In genomic region chr20:47784256-47784598, GRCh38 we compare ENCODE assay signal across 10 cellular contexts. TPM values are rescaled to one million over a fixed set of nuclear protein-coding genes. Genes with fewer than 3 reads are reported as not detected.
DNase-seq lines count a peak whose midpoint lies in the region; ATAC-seq, FAIRE-seq and TF ChIP-seq lines count a peak whose summit lies in the region.
"Had no signal": no experiment of that assay in that cellular context is flagged by ENCODE, and none has a peak within 500 bp of the region (broad histone marks: within the 10 kb centered on the region; RNA-seq: fewer than 3 reads in every experiment).

No MANE protein-coding gene starts in this region.

- no peak for DNase-seq in activated CD4-positive, alpha-beta memory T cell treated with anti-CD3 and anti-CD28 coated beads, Interleukin-2, amount 10 ng/mL, durations not matched to agents 7 days and 5 days
- DNase-seq in activated CD4-positive, alpha-beta memory T cell treated with anti-CD3 and anti-CD28 coated beads for 36 hours: no peak
- DNase-seq in K562 (ENCODE audit: extremely low read depth in 1 of 4, low spot score in 3 of 4) (no peak), dermis blood vessel endothelial cell (no peak), thyroid gland (no peak)
- DNase-seq in stimulated activated CD4-positive, alpha-beta T cell treated with anti-CD3 and anti-CD28 coated beads, Interleukin-12 subunit alpha, Interleukin-12 subunit beta, amount 100 ng/mL, for 4 hours: no peak
- DNase-seq: CD4-positive, CD25-positive, alpha-beta regulatory T cell had no signal

- TF ChIP-seq POLR2A in K562 (conservative IDR thresholded peaks at IDR 0.05) (no peak), thyroid gland (IDR thresholded peaks at IDR 0.05) (no peak)

- H3K27ac Mint-ChIP-seq in activated CD4-positive, alpha-beta memory T cell treated with anti-CD3 and anti-CD28 coated beads, Interleukin-2, amount 10 ng/mL, durations not matched to agents 7 days and 5 days: no peak overlapping the region
- no peak overlapping the region for H3K27ac Mint-ChIP-seq in activated CD4-positive, alpha-beta memory T cell treated with anti-CD3 and anti-CD28 coated beads for 36 hours
- H3K27ac Mint-ChIP-seq: CD4-positive, CD25-positive, alpha-beta regulatory T cell had no signal

- CTCF ChIA-PET in activated CD4-positive, alpha-beta memory T cell treated with anti-CD3 and anti-CD28 coated beads, Interleukin-2, amount 10 ng/mL, durations not matched to agents 7 days and 5 days (lab: Charles Lee): interaction anchor here (0.8 kb wide), 1 partner anchor 120 kb away, joined by 3 read pairs; no protein-coding TSS in a partner anchor
- CTCF ChIA-PET in activated CD4-positive, alpha-beta memory T cell treated with anti-CD3 and anti-CD28 coated beads for 36 hours (lab: Charles Lee): no interaction called here
- CTCF ChIA-PET in K562 (lab: Yijun Ruan, JAX; ENCODE audit: low intra/inter-chr PET ratio): interaction anchor here (0.7 kb wide), 1 partner anchor 404 kb away, joined by 3 read pairs; no protein-coding TSS in a partner anchor

- in situ Hi-C loops in K562 (cut with MboI): no loop called here

- intact Hi-C loops in activated CD4-positive, alpha-beta memory T cell treated with anti-CD3 and anti-CD28 coated beads for 36 hours (cut with micrococcal nuclease): no loop called here
- intact Hi-C loops in K562 (cut with micrococcal nuclease) (no loop called here), thyroid gland (cut with DNase I) (loop anchor here (10.0 kb wide), 1 partner anchor 841 kb away; no protein-coding TSS in a partner anchor)

- TF ChIP-seq RAD21 in K562 (CRISPR knock-in tag; conservative IDR thresholded peaks at IDR 0.05 in 1 of 2, IDR thresholded peaks at IDR 0.05 in 1 of 2) (no peak), liver (IDR thresholded peaks at IDR 0.05) (no peak)

- FAIRE-seq in K562 (lab: Jason Lieb, UNC): no peak
- FAIRE-seq: frontal cortex had no signal

- H3K27ac ChIP-seq in K562 (ENCODE audit: extremely low read depth, low read depth, low read length): no peak overlapping the region
- H3K27ac ChIP-seq in liver (ENCODE audit: low read depth in 1 of 2, low read length in 2 of 2): peak overlapping the region in 1 of 2 donors; percentile 70
- no peak overlapping the region for H3K27ac ChIP-seq in subcutaneous abdominal adipose tissue (ENCODE audit: low read depth, low read length)
- H3K27ac ChIP-seq in thyroid gland: peak overlapping the region in 1 of 3 donors; percentile 61

- no peaks in the 10 kb centered on the region for H3K79me2 ChIP-seq in K562 (ENCODE audit: control insufficient read depth, insufficient read depth, low read length)

- no peaks in the 10 kb centered on the region for H3K9me1 ChIP-seq in K562 (ENCODE audit: control insufficient read depth, insufficient read depth, low read length)

- no peak overlapping the region for H3K4me2 ChIP-seq in K562 (ENCODE audit: insufficient read depth, low read length)

- H3K36me3 ChIP-seq in K562 (ENCODE audit: control insufficient read depth, insufficient read depth, low read length) (no peaks in the 10 kb centered on the region), liver (ENCODE audit: control insufficient read depth in 4 of 4, insufficient read depth in 3 of 4, low read depth in 1 of 4, low read length in 3 of 4) (no peaks in the 10 kb centered on the region), subcutaneous abdominal adipose tissue (ENCODE audit: control insufficient read depth in 5 of 5, insufficient read depth in 5 of 5, low read length in 5 of 5) (no peaks in the 10 kb centered on the region), thyroid gland (no peaks in the 10 kb centered on the region)

- H3K9ac ChIP-seq in K562 (ENCODE audit: insufficient read depth in 1 of 2, low read depth in 2 of 2, low read length in 2 of 2) (no peak overlapping the region), liver (ENCODE audit: low read depth in 1 of 2, low read length in 2 of 2) (peak overlapping the region; percentile 28 to 37), subcutaneous abdominal adipose tissue (ENCODE audit: low read length in 5 of 5) (peak overlapping the region in 2 of 5 donors; percentile 6 to 56)

- H3K27me3 Mint-ChIP-seq in activated CD4-positive, alpha-beta memory T cell treated with anti-CD3 and anti-CD28 coated beads, Interleukin-2, amount 10 ng/mL, durations not matched to agents 7 days and 5 days: peaks cover 59% of the 10 kb centered on the region
- peaks cover 49% of the 10 kb centered on the region for H3K27me3 Mint-ChIP-seq in activated CD4-positive, alpha-beta memory T cell treated with anti-CD3 and anti-CD28 coated beads for 36 hours

- H3K4me3 ChIP-seq in K562 (no peak overlapping the region), liver (ENCODE audit: low read depth in 1 of 3, low read length in 3 of 3) (peak overlapping the region; percentile 41 to 74 (median 72)), subcutaneous abdominal adipose tissue (ENCODE audit: low read depth in 1 of 5, low read length in 5 of 5) (peak overlapping the region in 4 of 5 donors; percentile 57 to 69 (median 66)), thyroid gland (replicated peaks in 1 of 3) (peak overlapping the region in 1 of 3 donors; percentile 45)

- TF ChIP-seq CTCF in K562 (IDR thresholded peaks at IDR 0.05 in 2 of 3, conservative IDR thresholded peaks at IDR 0.05 in 1 of 3; ENCODE audit: insufficient read depth in 2 of 3, low read depth in 1 of 3, low read length in 3 of 3): no peak
- TF ChIP-seq CTCF in liver (IDR thresholded peaks at IDR 0.05; ENCODE audit: low read depth, low read length, missing input control): no peak
- no peak for TF ChIP-seq CTCF in thyroid gland (IDR thresholded peaks at IDR 0.05)

- BruUV-seq in K562 (replicated peaks; lab: Mats Ljungman, UMichigan): no TSS peak

- no peaks in the 10 kb centered on the region for H4K20me1 ChIP-seq in K562 (replicated peaks; ENCODE audit: control insufficient read depth, insufficient read depth, low read length)

- H3K27me3 ChIP-seq in K562 (ENCODE audit: control insufficient read depth in 2 of 2, insufficient read depth in 2 of 2, low read length in 2 of 2) (peaks cover 17 to 52% of the 10 kb centered on the region in 2 experiments), liver (ENCODE audit: control insufficient read depth in 4 of 4, insufficient read depth in 4 of 4, low read length in 3 of 4) (no peaks in the 10 kb centered on the region), subcutaneous abdominal adipose tissue (ENCODE audit: control insufficient read depth in 5 of 5, insufficient read depth in 4 of 5, low read length in 5 of 5) (peaks cover 6 to 36% (median 25%) of the 10 kb centered on the region in 5 donors), thyroid gland (no peaks in the 10 kb centered on the region)

- no peaks in the 10 kb centered on the region for H3K9me3 ChIP-seq in K562 (replicated peaks; ENCODE audit: control insufficient read depth, insufficient read depth, low read depth, low read length)
- H3K9me3 ChIP-seq in liver (ENCODE audit: control insufficient read depth in 4 of 4, low read length in 3 of 4): no peaks in the 10 kb centered on the region
- H3K9me3 ChIP-seq in subcutaneous abdominal adipose tissue (ENCODE audit: control insufficient read depth in 5 of 5, low read length in 5 of 5): no peaks in the 10 kb centered on the region
- no peaks in the 10 kb centered on the region for H3K9me3 ChIP-seq in thyroid gland

- peaks cover 0 to 7% of the 10 kb centered on the region in 2 experiments; a peak in 1 of 5 replicates for H3K4me1 ChIP-seq in K562 (replicated peaks in 1 of 2; ENCODE audit: control insufficient read depth in 2 of 2, insufficient read depth in 2 of 2, low read length in 2 of 2)
- H3K4me1 ChIP-seq in liver (ENCODE audit: control insufficient read depth in 4 of 4, insufficient read depth in 4 of 4, low read length in 3 of 4): peaks cover 0 to 43% (median 28%) of the 10 kb centered on the region in 4 donors
- peaks cover 0 to 39% (median 22%) of the 10 kb centered on the region in 5 donors for H3K4me1 ChIP-seq in subcutaneous abdominal adipose tissue (ENCODE audit: control insufficient read depth in 5 of 5, insufficient read depth in 5 of 5, low read length in 5 of 5)
- H3K4me1 ChIP-seq in thyroid gland: peaks cover 8 to 30% of the 10 kb centered on the region in 2 donors

- peaks cover 3% of the 10 kb centered on the region for H3K36me3 Mint-ChIP-seq in activated CD4-positive, alpha-beta memory T cell treated with anti-CD3 and anti-CD28 coated beads, Interleukin-2, amount 10 ng/mL, durations not matched to agents 7 days and 5 days (ENCODE audit: low read depth)
- no peaks in the 10 kb centered on the region for H3K36me3 Mint-ChIP-seq in activated CD4-positive, alpha-beta memory T cell treated with anti-CD3 and anti-CD28 coated beads for 36 hours
- H3K36me3 Mint-ChIP-seq: CD4-positive, CD25-positive, alpha-beta regulatory T cell had no signal

- peaks cover 15% of the 10 kb centered on the region for H3K4me1 Mint-ChIP-seq in activated CD4-positive, alpha-beta memory T cell treated with anti-CD3 and anti-CD28 coated beads, Interleukin-2, amount 10 ng/mL, durations not matched to agents 7 days and 5 days
- H3K4me1 Mint-ChIP-seq in activated CD4-positive, alpha-beta memory T cell treated with anti-CD3 and anti-CD28 coated beads for 36 hours (ENCODE audit: low read depth): peaks cover 11% of the 10 kb centered on the region

- no peak overlapping the region for H2AFZ ChIP-seq in K562 (ENCODE audit: low read depth, low read length)

- ATAC-seq in K562: no peak

- no peaks in the 10 kb centered on the region for H3K9me3 Mint-ChIP-seq in activated CD4-positive, alpha-beta memory T cell treated with anti-CD3 and anti-CD28 coated beads, Interleukin-2, amount 10 ng/mL, durations not matched to agents 7 days and 5 days
- H3K9me3 Mint-ChIP-seq in activated CD4-positive, alpha-beta memory T cell treated with anti-CD3 and anti-CD28 coated beads for 36 hours: no peaks in the 10 kb centered on the region

- 12% methylated on average over 7 of the region's 8 CpGs for WGBS in K562 (ENCODE audit: insufficient coverage, low coverage, missing lambda C conversion rate)
- 10% methylated on average over 8 of the region's 8 CpGs for WGBS in liver
- WGBS in thyroid gland, 2 donors: 6 to 10% methylated on average over 8 of the region's 8 CpGs

- peak overlapping the region; percentile 41 for H3K4me3 Mint-ChIP-seq in activated CD4-positive, alpha-beta memory T cell treated with anti-CD3 and anti-CD28 coated beads, Interleukin-2, amount 10 ng/mL, durations not matched to agents 7 days and 5 days
- no peak overlapping the region for H3K4me3 Mint-ChIP-seq in activated CD4-positive, alpha-beta memory T cell treated with anti-CD3 and anti-CD28 coated beads for 36 hours

- POLR2A ChIA-PET in activated CD4-positive, alpha-beta memory T cell treated with anti-CD3 and anti-CD28 coated beads, Interleukin-2, amount 10 ng/mL, durations not matched to agents 7 days and 5 days (lab: Charles Lee): no interaction called here
- POLR2A ChIA-PET in activated CD4-positive, alpha-beta memory T cell treated with anti-CD3 and anti-CD28 coated beads for 36 hours (lab: Charles Lee): no interaction called here
- POLR2A ChIA-PET in K562 (lab: Yijun Ruan, JAX): no interaction called here

- no peak for TF ChIP-seq EP300 in K562 (IDR thresholded peaks at IDR 0.05; ENCODE audit: low read length)

RNA-seq across cellular contexts. Expression of gene SULF2, which starts 1.1 kb away (rescaled TPM):
- 1 to 10 TPM in 1 of 2 experiments, under 1 TPM in 1; 0.71 to 1.1 TPM for total RNA-seq in activated CD4-positive, alpha-beta memory T cell treated with anti-CD3 and anti-CD28 coated beads, Interleukin-2, amount 10 ng/mL, durations not matched to agents 7 days and 5 days
- total RNA-seq in activated CD4-positive, alpha-beta memory T cell treated with anti-CD3 and anti-CD28 coated beads for 36 hours: under 1 TPM; 0.17 to 0.34 TPM
- not detected in 2 replicates for total RNA-seq in K562 (2011; cell fraction: chromatin; rRNA removed; ENCODE audit: low replicate concordance)
- not detected in 2 replicates for total RNA-seq in K562 (2011; cell fraction: nucleolus; rRNA removed)
- not detected in 2 replicates for total RNA-seq in K562 (2011; cell fraction: nucleoplasm; rRNA removed)
- total RNA-seq in K562 (2014; rRNA removed) (not detected in 2 replicates), K562 (2014; rRNA removed; fragmentation: Illumina TruSeq; extraction: Trizol) (not detected in 2 replicates), K562 (2015; rRNA removed; fragmentation: Illumina TruSeq; extraction: Trizol) (not detected in 2 replicates), K562 (2021) (0.33 and 0.76 TPM in 2 replicates), liver (10 to 100 TPM; 11.4 to 12.6 TPM), dermis blood vessel endothelial cell (92.1 and 131 TPM in 2 replicates), thyroid gland (10 to 100 TPM; 39.4 to 90.6 (median 55.4) TPM)
- polyA plus RNA-seq in K562 (2011; rRNA removed) (not detected in 2 replicates), K562 (2014; fragmentation: Illumina TruSeq; extraction: Trizol) (not detected in 2 replicates), K562 (2014; fragmentation: Nextera tagmentation; extraction: Ambion mirVana) (not detected), K562 (2014; rRNA removed) (not detected in 2 replicates), liver (10 to 100 TPM in 1 of 2 donors, 1 to 10 TPM in 1; 8.1 to 25.4 TPM)
- polyA plus RNA-seq in K562 (2011; cell fraction: cytosol; rRNA removed): not detected in 2 replicates
- not detected in 2 replicates for polyA plus RNA-seq in K562 (2011; cell fraction: nucleus; rRNA removed)
- polyA plus RNA-seq in K562 (2012): 0.06 TPM in 1 of 2 replicates, not detected in the other
- 0.06 TPM in 1 of 2 replicates, not detected in the other for polyA minus RNA-seq in K562 (2011; rRNA and poly(A)+ RNA removed)
- polyA minus RNA-seq in K562 (2011; cell fraction: cytosol; rRNA and poly(A)+ RNA removed): not detected in 2 replicates
- not detected in 2 replicates for polyA minus RNA-seq in K562 (2011; cell fraction: nucleus; rRNA and poly(A)+ RNA removed)
- total RNA-seq: CD4-positive, CD25-positive, alpha-beta regulatory T cell had no signal

Comparison
In these comparisons a context has a peak if more than half of its experiments do, and no peak if none do; other contexts are left out.
1. H3K9ac ChIP-seq: peak in liver (2 of 2); none in K562 (0 of 2).
2. RNA of gene SULF2, which starts 1.1 kb away (total RNA-seq): 92.1 to 131 TPM in dermis blood vessel endothelial cell, 39.4 to 90.6 TPM in thyroid gland and 11.4 to 12.6 TPM in liver; 0.71 to 1.1 TPM in activated CD4-positive, alpha-beta memory T cell treated with anti-CD3 and anti-CD28 coated beads, Interleukin-2, amount 10 ng/mL, durations not matched to agents 7 days and 5 days, 0.17 to 0.34 TPM in activated CD4-positive, alpha-beta memory T cell treated with anti-CD3 and anti-CD28 coated beads for 36 hours and 0.33 to 0.76 TPM in K562; every median in the first group is over 4 times any median in the second.